Comparison of ENCODE assay signal across 15 cellular contexts in genomic region chr1:198173832-198174231, GRCh38. TPM values are rescaled to one million over a fixed set of nuclear protein-coding genes. Genes with fewer than 3 reads are reported as not detected.
DNase-seq lines count a peak whose midpoint lies in the region; ATAC-seq, FAIRE-seq and TF ChIP-seq lines count a peak whose summit lies in the region.
"Had no signal": no experiment of that assay in that cellular context is flagged by ENCODE, and none has a peak within 500 bp of the region (broad histone marks: within the 10 kb centered on the region; RNA-seq: fewer than 3 reads in every experiment).

No MANE protein-coding gene starts in this region.

- H3K27me3 Mint-ChIP-seq in CD4-positive, alpha-beta T cell: no peaks in the 10 kb centered on the region
- no peaks in the 10 kb centered on the region for H3K27me3 Mint-ChIP-seq in activated CD4-positive, alpha-beta memory T cell treated with anti-CD3 and anti-CD28 coated beads, Interleukin-2, amount 10 ng/mL, durations not matched to agents 7 days and 5 days
- no peaks in the 10 kb centered on the region for H3K27me3 Mint-ChIP-seq in mesothelial cell of epicardium (ENCODE audit: low read depth)

- no peaks in the 10 kb centered on the region for H3K36me3 ChIP-seq in upper lobe of left lung
- no peaks in the 10 kb centered on the region for H3K36me3 ChIP-seq in adrenal gland (replicated peaks in 1 of 2)
- H3K36me3 ChIP-seq: sigmoid colon, SJSA1, uterus had no signal

- POLR2A ChIA-PET in CD4-positive, alpha-beta T cell (lab: Charles Lee): interaction anchor here (4.6 to 15.1 kb wide), 2 partner anchors 13 to 15 kb away, joined by 26 to 160 read pairs; partner anchors contain the start of gene NEK7
- POLR2A ChIA-PET in activated CD4-positive, alpha-beta memory T cell treated with anti-CD3 and anti-CD28 coated beads, Interleukin-2, amount 10 ng/mL, durations not matched to agents 7 days and 5 days (lab: Charles Lee): interaction anchor here (2.3 to 2.5 kb wide), 2 partner anchors 15 to 18 kb away, joined by 13 to 24 read pairs; partner anchors contain the start of gene NEK7

- H3K27ac ChIP-seq in CD4-positive, alpha-beta T cell (ENCODE audit: low read depth, low read length): no peak overlapping the region
- H3K27ac ChIP-seq in upper lobe of left lung (no peak overlapping the region), adrenal gland (no peak overlapping the region), caudate nucleus (ENCODE audit: low read depth, low read length) (no peak overlapping the region)
- H3K27ac ChIP-seq: PC-9, sigmoid colon, SJSA1, uterus had no signal

- CTCF ChIA-PET in CD4-positive, alpha-beta T cell (lab: Charles Lee): interaction anchor here (2.7 kb wide), 1 partner anchor 18 kb away, joined by 9 read pairs; the partner anchor contains the start of gene NEK7
- CTCF ChIA-PET in activated CD4-positive, alpha-beta memory T cell treated with anti-CD3 and anti-CD28 coated beads, Interleukin-2, amount 10 ng/mL, durations not matched to agents 7 days and 5 days (lab: Charles Lee): interaction anchor here (2.0 to 2.9 kb wide), 2 partner anchors 16 to 293 kb away, joined by 5 to 12 read pairs; no protein-coding TSS in a partner anchor

- peaks cover 88% of the 10 kb centered on the region for H3K4me1 Mint-ChIP-seq in CD4-positive, alpha-beta T cell (ENCODE audit: low read depth)
- H3K4me1 Mint-ChIP-seq in activated CD4-positive, alpha-beta memory T cell treated with anti-CD3 and anti-CD28 coated beads, Interleukin-2, amount 10 ng/mL, durations not matched to agents 7 days and 5 days: peaks cover 80% of the 10 kb centered on the region
- H3K4me1 Mint-ChIP-seq in mesothelial cell of epicardium: peaks cover 78% of the 10 kb centered on the region

- H3K27ac Mint-ChIP-seq in CD4-positive, alpha-beta T cell: peak overlapping the region; percentile 95
- peak overlapping the region; percentile 55 for H3K27ac Mint-ChIP-seq in activated CD4-positive, alpha-beta memory T cell treated with anti-CD3 and anti-CD28 coated beads, Interleukin-2, amount 10 ng/mL, durations not matched to agents 7 days and 5 days
- H3K27ac Mint-ChIP-seq in mesothelial cell of epicardium: peak overlapping the region; percentile 89

- TF ChIP-seq POLR2A in upper lobe of left lung (IDR thresholded peaks at IDR 0.05): no peak
- TF ChIP-seq POLR2A in adrenal gland (IDR thresholded peaks at IDR 0.05): no peak

- peak; percentile 29 for FAIRE-seq in GM18507 (lab: Jason Lieb, UNC)

- no peak overlapping the region for H3K4me3 Mint-ChIP-seq in CD4-positive, alpha-beta T cell
- H3K4me3 Mint-ChIP-seq in activated CD4-positive, alpha-beta memory T cell treated with anti-CD3 and anti-CD28 coated beads, Interleukin-2, amount 10 ng/mL, durations not matched to agents 7 days and 5 days: no peak overlapping the region
- no peak overlapping the region for H3K4me3 Mint-ChIP-seq in mesothelial cell of epicardium

- no peak overlapping the region for H3K4me3 ChIP-seq in upper lobe of left lung
- H3K4me3 ChIP-seq in adrenal gland: no peak overlapping the region
- H3K4me3 ChIP-seq: PC-9, sigmoid colon, SJSA1, uterus had no signal

- no peak for TF ChIP-seq CTCF in CD4-positive, alpha-beta T cell (IDR thresholded peaks at IDR 0.05)
- TF ChIP-seq CTCF in mesothelial cell of epicardium (IDR thresholded peaks at IDR 0.05; ENCODE audit: unreplicated experiment) (no peak), upper lobe of left lung (IDR thresholded peaks at IDR 0.05) (no peak), adrenal gland (IDR thresholded peaks at IDR 0.05) (no peak)

- DNase-seq in CD4-positive, alpha-beta T cell: no peak
- no peak for DNase-seq in GM18507 (ENCODE audit: extremely low spot score, insufficient read length, low read depth)
- DNase-seq in activated CD4-positive, alpha-beta memory T cell treated with anti-CD3 and anti-CD28 coated beads, Interleukin-2, amount 10 ng/mL, durations not matched to agents 7 days and 5 days: no peak
- DNase-seq in mesothelial cell of epicardium (ENCODE audit: low spot score in 2 of 2, unreplicated experiment in 2 of 2): no peak
- no peak for DNase-seq in upper lobe of left lung
- no peak for DNase-seq in adrenal gland
- no peak for DNase-seq in caudate nucleus (lab: John Stamatoyannopoulos, UW)
- DNase-seq: effector CD8-positive, alpha-beta T cell; NCI-H526 treated with DMSO at 0.1 percent for 48 hours; PC-9; sigmoid colon; stimulated activated CD4-positive, alpha-beta T cell treated with anti-CD3 and anti-CD28 coated beads, Interleukin-1b, Interleukin-23, amount 100 ng/mL, for 48 hours; uterus had no signal

- intact Hi-C loops in CD4-positive, alpha-beta T cell (cut with DNase I, micrococcal nuclease): loop anchor here in 1 of 2 experiments (2.0 to 10.0 kb wide), 3 partner anchors 15 to 399 kb away; partner anchors contain the start of gene DENND1B
- intact Hi-C loops in adrenal gland (cut with DNase I): loop anchor here in 1 of 2 donors (10.0 kb wide), 1 partner anchor 91 kb away; no protein-coding TSS in a partner anchor

- H3K36me3 Mint-ChIP-seq in CD4-positive, alpha-beta T cell (ENCODE audit: low read depth): no peaks in the 10 kb centered on the region
- peaks cover 6% of the 10 kb centered on the region for H3K36me3 Mint-ChIP-seq in activated CD4-positive, alpha-beta memory T cell treated with anti-CD3 and anti-CD28 coated beads, Interleukin-2, amount 10 ng/mL, durations not matched to agents 7 days and 5 days (ENCODE audit: low read depth)
- no peaks in the 10 kb centered on the region for H3K36me3 Mint-ChIP-seq in mesothelial cell of epicardium

- H3K27me3 ChIP-seq in CD4-positive, alpha-beta T cell (ENCODE audit: control insufficient read depth, insufficient read depth, low read length): no peaks in the 10 kb centered on the region
- H3K27me3 ChIP-seq in upper lobe of left lung: no peaks in the 10 kb centered on the region
- H3K27me3 ChIP-seq in adrenal gland: no peaks in the 10 kb centered on the region
- H3K27me3 ChIP-seq: sigmoid colon, SJSA1, uterus had no signal

- no peaks in the 10 kb centered on the region for H3K9me3 Mint-ChIP-seq in CD4-positive, alpha-beta T cell
- no peaks in the 10 kb centered on the region for H3K9me3 Mint-ChIP-seq in activated CD4-positive, alpha-beta memory T cell treated with anti-CD3 and anti-CD28 coated beads, Interleukin-2, amount 10 ng/mL, durations not matched to agents 7 days and 5 days
- no peaks in the 10 kb centered on the region for H3K9me3 Mint-ChIP-seq in mesothelial cell of epicardium

- no peak for TF ChIP-seq EP300 in upper lobe of left lung (IDR thresholded peaks at IDR 0.05)

- no peaks in the 10 kb centered on the region for H3K9me3 ChIP-seq in CD4-positive, alpha-beta T cell (ENCODE audit: control insufficient read depth, low read length)
- H3K9me3 ChIP-seq in upper lobe of left lung (no peaks in the 10 kb centered on the region), adrenal gland (replicated peaks in 1 of 3) (no peaks in the 10 kb centered on the region)
- H3K9me3 ChIP-seq: sigmoid colon, SJSA1, uterus had no signal

- no peak for ATAC-seq in CD4-positive, alpha-beta T cell (ENCODE audit: poor library complexity)
- ATAC-seq in upper lobe of left lung (ENCODE audit: low FRiP score in 2 of 2) (no peak), HG02938 (IDR thresholded peaks at IDR 0.05; ENCODE audit: unreplicated experiment) (no peak)

- H3K4me1 ChIP-seq in upper lobe of left lung (peaks cover 50 to 87% (median 67%) of the 10 kb centered on the region in 4 donors), adrenal gland (replicated peaks in 1 of 2) (peaks cover 65 to 97% of the 10 kb centered on the region in 2 donors)

RNA-seq across cellular contexts. Expression of gene NEK7, which starts 17.0 kb away (rescaled TPM):
- total RNA-seq in CD4-positive, alpha-beta T cell: 10 to 100 TPM; 11.8 to 13.0 TPM
- total RNA-seq in activated CD4-positive, alpha-beta memory T cell treated with anti-CD3 and anti-CD28 coated beads, Interleukin-2, amount 10 ng/mL, durations not matched to agents 7 days and 5 days: 10 to 100 TPM; 73.5 to 79.6 TPM
- total RNA-seq in mesothelial cell of epicardium (58.3 to 63.2 TPM (median 61.6 TPM) in 3 replicates), upper lobe of left lung (100 to 1,000 TPM in 4 of 6 donors, 10 to 100 TPM in 2; 55.3 to 137 (median 112) TPM), adrenal gland (100 to 1,000 TPM; 102 to 270 (median 216) TPM)
- polyA plus RNA-seq in adrenal gland: 10 to 100 TPM; 34.0 to 90.9 (median 49.0) TPM
